ENCODE assay signal across 18 cellular contexts in the genomic region with DNA sequence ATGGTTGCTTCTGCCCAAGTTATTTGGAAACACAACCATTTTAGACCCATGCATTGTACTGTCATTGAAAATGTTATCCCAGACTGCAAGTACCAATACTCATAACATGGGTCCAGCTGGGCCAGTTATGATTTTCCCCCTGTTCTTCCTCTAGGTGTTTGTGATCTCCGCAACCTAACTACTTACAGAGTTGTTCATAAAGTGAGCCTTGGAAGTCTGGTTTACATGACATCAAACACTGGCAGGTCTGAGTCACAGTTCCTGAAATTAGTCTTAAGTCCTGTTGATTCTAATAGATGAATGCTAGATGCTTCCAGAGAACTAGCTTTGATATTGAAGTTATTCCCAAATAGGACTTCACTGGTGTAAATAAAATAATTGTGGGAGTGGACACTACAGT.
A peak's percentile ranks its signal among the peaks of the same experiment; 100 is the strongest.
DNase-seq lines count a peak whose midpoint lies in the region; ATAC-seq and TF ChIP-seq lines count a peak whose summit lies in the region.
"Had no signal": no experiment of that assay in that cellular context is flagged by ENCODE, and none has a peak within 500 bp of the region (broad histone marks: within the 10 kb centered on the region; RNA-seq: fewer than 3 reads in every experiment).

No MANE protein-coding gene starts in this region.

- intact Hi-C loops in activated CD4-positive, alpha-beta T cell treated with anti-CD3 and anti-CD28 coated beads for 36 hours (cut with DNase I, micrococcal nuclease): no loop called here
- intact Hi-C loops in left ventricle myocardium inferior (cut with micrococcal nuclease) (no loop called here), heart left ventricle (cut with DNase I) (no loop called here)

- peaks cover 15% of the 10 kb centered on the region for H3K4me1 ChIP-seq in left ventricle myocardium inferior
- peaks cover 0 to 14% (median 0%) of the 10 kb centered on the region in 12 donors for H3K4me1 ChIP-seq in heart left ventricle
- H3K4me1 ChIP-seq in smooth muscle cell (ENCODE audit: low read depth): no peaks in the 10 kb centered on the region
- H3K4me1 ChIP-seq: A549; BLaER1 treated with 17β-estradiol and CSF1 and Interleukin-3, amounts not matched to agents 10 nM and 100 nM had no signal

- no peaks in the 10 kb centered on the region for H3K27me3 ChIP-seq in left ventricle myocardium inferior (ENCODE audit: low read depth)
- H3K27me3 ChIP-seq in heart left ventricle: peaks cover 0 to 2% (median 0%) of the 10 kb centered on the region in 9 donors
- no peaks in the 10 kb centered on the region for H3K27me3 ChIP-seq in smooth muscle cell (ENCODE audit: low read depth)
- H3K27me3 ChIP-seq: BLaER1 treated with 17β-estradiol and CSF1 and Interleukin-3, amounts not matched to agents 10 nM and 100 nM had no signal

- no peak for TF ChIP-seq POLR2A in heart left ventricle (IDR thresholded peaks at IDR 0.05)

- no peak for TF ChIP-seq CTCF in left ventricle myocardium inferior (IDR thresholded peaks at IDR 0.05; ENCODE audit: borderline replicate concordance)
- TF ChIP-seq CTCF in heart left ventricle (IDR thresholded peaks at IDR 0.05): no peak
- no peak for TF ChIP-seq CTCF in smooth muscle cell (IDR thresholded peaks at IDR 0.05; ENCODE audit: borderline replicate concordance, insufficient read depth, poor library complexity, severe bottlenecking)

- DNase-seq in activated CD4-positive, alpha-beta T cell treated with anti-CD3 and anti-CD28 coated beads for 36 hours: peak; percentile 4
- DNase-seq in activated CD4-positive, alpha-beta T cell treated with anti-CD3 and anti-CD28 coated beads, Interleukin-2, amount 50 U/mL, for 48 hours: no peak
- no peak for DNase-seq in left ventricle myocardium inferior
- DNase-seq in heart left ventricle: no peak
- DNase-seq in smooth muscle cell (lab: John Stamatoyannopoulos, UW; ENCODE audit: unreplicated experiment): no peak
- no peak for DNase-seq in kidney glomerular epithelial cell (lab: John Stamatoyannopoulos, UW)
- DNase-seq: AML-193; Caco-2; Calu3; CD4-positive, alpha-beta T cell; CD8-positive, alpha-beta T cell; DMS79 treated with DMSO at 0.1 percent for 48 hours; GF-D8 had no signal

- H3K79me2 ChIP-seq in smooth muscle cell (ENCODE audit: low read depth): no peaks in the 10 kb centered on the region

- H3K36me3 ChIP-seq in left ventricle myocardium inferior (no peaks in the 10 kb centered on the region), heart left ventricle (no peaks in the 10 kb centered on the region), smooth muscle cell (ENCODE audit: low read depth) (no peaks in the 10 kb centered on the region)
- H3K36me3 ChIP-seq: BLaER1 treated with 17β-estradiol and CSF1 and Interleukin-3, amounts not matched to agents 10 nM and 100 nM had no signal

- no peak overlapping the region for H3K4me3 Mint-ChIP-seq in activated CD4-positive, alpha-beta T cell treated with anti-CD3 and anti-CD28 coated beads for 36 hours
- H3K4me3 Mint-ChIP-seq: B cell; CD4-positive, alpha-beta T cell; CD8-positive, alpha-beta T cell had no signal

- peaks cover 2% of the 10 kb centered on the region for H3K4me1 Mint-ChIP-seq in activated CD4-positive, alpha-beta T cell treated with anti-CD3 and anti-CD28 coated beads for 36 hours
- H3K4me1 Mint-ChIP-seq: B cell had no signal

- CTCF ChIA-PET in activated CD4-positive, alpha-beta T cell treated with anti-CD3 and anti-CD28 coated beads for 36 hours (lab: Charles Lee): interaction anchor here (0.7 kb wide), 1 partner anchor 910 kb away, joined by 3 read pairs; no protein-coding TSS in a partner anchor

- no peak overlapping the region for H3K9ac ChIP-seq in smooth muscle cell (ENCODE audit: low read depth)
- H3K9ac ChIP-seq: BLaER1 treated with 17β-estradiol and CSF1 and Interleukin-3, amounts not matched to agents 10 nM and 100 nM had no signal

- no peaks in the 10 kb centered on the region for H3K36me3 Mint-ChIP-seq in activated CD4-positive, alpha-beta T cell treated with anti-CD3 and anti-CD28 coated beads for 36 hours (ENCODE audit: low read depth)
- H3K36me3 Mint-ChIP-seq: CD8-positive, alpha-beta T cell had no signal

- peak overlapping the region; percentile 49 for H3K4me2 ChIP-seq in smooth muscle cell
- H3K4me2 ChIP-seq: A549; BLaER1 treated with 17β-estradiol and CSF1 and Interleukin-3, amounts not matched to agents 10 nM and 100 nM had no signal

- H3K27ac Mint-ChIP-seq in activated CD4-positive, alpha-beta T cell treated with anti-CD3 and anti-CD28 coated beads for 36 hours: no peak overlapping the region
- H3K27ac Mint-ChIP-seq: B cell; CD4-positive, alpha-beta T cell; CD8-positive, alpha-beta T cell had no signal

- ATAC-seq in activated CD4-positive, alpha-beta T cell treated with anti-CD3 and anti-CD28 coated beads for 36 hours: peak; percentile 47
- ATAC-seq in heart left ventricle: no peak
- ATAC-seq: A549; CD8-positive, alpha-beta T cell had no signal

- POLR2A ChIA-PET in activated CD4-positive, alpha-beta T cell treated with anti-CD3 and anti-CD28 coated beads for 36 hours (lab: Charles Lee): no interaction called here

- no peaks in the 10 kb centered on the region for H3K9me3 Mint-ChIP-seq in activated CD4-positive, alpha-beta T cell treated with anti-CD3 and anti-CD28 coated beads for 36 hours (ENCODE audit: low read depth)

- peaks cover 7% of the 10 kb centered on the region for H3F3A ChIP-seq in smooth muscle cell (ENCODE audit: low read depth)

- WGBS in heart left ventricle, 4 donors: 92 to 100% (median 97%) methylated on average over 1 of the region's 1 CpG
- WGBS in smooth muscle cell (ENCODE audit: low lambda C conversion rate): 33% methylated on average over 1 of the region's 1 CpG

- H2AFZ ChIP-seq in smooth muscle cell (ENCODE audit: low read depth): no peak overlapping the region

- H3K9me3 ChIP-seq in left ventricle myocardium inferior (replicated peaks): no peaks in the 10 kb centered on the region
- peaks cover 0 to 5% (median 0%) of the 10 kb centered on the region in 12 donors for H3K9me3 ChIP-seq in heart left ventricle
- no peaks in the 10 kb centered on the region for H3K9me3 ChIP-seq in smooth muscle cell (replicated peaks; ENCODE audit: low read depth)
- H3K9me3 ChIP-seq: A549, Caco-2 had no signal

- H4K20me1 ChIP-seq in smooth muscle cell (ENCODE audit: low read depth): no peaks in the 10 kb centered on the region
- H4K20me1 ChIP-seq: BLaER1 treated with 17β-estradiol and CSF1 and Interleukin-3, amounts not matched to agents 10 nM and 100 nM had no signal

- H3K27ac ChIP-seq in left ventricle myocardium inferior (replicated peaks): peak overlapping the region; percentile 79
- peak overlapping the region in 4 of 12 donors; percentile 54 to 76 (median 66) for H3K27ac ChIP-seq in heart left ventricle
- H3K27ac ChIP-seq in smooth muscle cell (ENCODE audit: low read depth): no peak overlapping the region
- H3K27ac ChIP-seq: 22Rv1; A549; BLaER1 treated with 17β-estradiol and CSF1 and Interleukin-3, amounts not matched to agents 10 nM and 100 nM; C4-2B had no signal

- H3K27me3 Mint-ChIP-seq in activated CD4-positive, alpha-beta T cell treated with anti-CD3 and anti-CD28 coated beads for 36 hours: peaks cover 20% of the 10 kb centered on the region

- no peak overlapping the region for H3K4me3 ChIP-seq in left ventricle myocardium inferior
- H3K4me3 ChIP-seq in heart left ventricle: no peak overlapping the region
- no peak overlapping the region for H3K4me3 ChIP-seq in smooth muscle cell
- H3K4me3 ChIP-seq: A549; BLaER1 treated with 17β-estradiol and CSF1 and Interleukin-3, amounts not matched to agents 10 nM and 100 nM had no signal
